ENCODE assay signal across 8 cellular contexts in the genomic region with DNA sequence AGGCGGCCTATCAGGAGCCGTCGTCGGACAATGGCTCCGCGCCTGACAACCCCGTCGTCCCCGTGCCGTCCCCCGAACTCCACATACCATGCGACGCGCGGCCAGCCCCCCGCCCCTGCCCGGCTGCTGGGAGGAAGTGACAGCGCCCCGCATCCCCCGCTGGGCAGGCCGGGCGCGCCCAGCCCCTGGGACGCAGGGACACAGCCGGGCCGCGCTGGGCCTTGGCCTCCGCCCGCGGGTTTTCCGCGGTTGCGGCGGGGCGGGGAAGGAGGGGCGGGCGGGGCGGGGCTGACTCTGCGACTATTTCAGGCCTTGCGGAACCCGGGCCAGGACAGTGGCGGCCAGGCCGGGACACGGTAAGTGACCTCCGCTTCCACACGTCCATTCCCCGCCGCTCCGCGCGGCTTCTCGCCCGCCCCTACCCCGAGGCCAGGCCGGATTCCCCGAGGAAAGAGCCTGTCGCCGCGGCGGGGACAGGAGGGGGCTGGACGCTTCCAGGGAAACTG. TPM values are rescaled to one million over a fixed set of nuclear protein-coding genes. Genes with fewer than 3 reads are reported as not detected.
DNase-seq lines count a peak whose midpoint lies in the region; ATAC-seq and TF ChIP-seq lines count a peak whose summit lies in the region.

A gene with protein sequence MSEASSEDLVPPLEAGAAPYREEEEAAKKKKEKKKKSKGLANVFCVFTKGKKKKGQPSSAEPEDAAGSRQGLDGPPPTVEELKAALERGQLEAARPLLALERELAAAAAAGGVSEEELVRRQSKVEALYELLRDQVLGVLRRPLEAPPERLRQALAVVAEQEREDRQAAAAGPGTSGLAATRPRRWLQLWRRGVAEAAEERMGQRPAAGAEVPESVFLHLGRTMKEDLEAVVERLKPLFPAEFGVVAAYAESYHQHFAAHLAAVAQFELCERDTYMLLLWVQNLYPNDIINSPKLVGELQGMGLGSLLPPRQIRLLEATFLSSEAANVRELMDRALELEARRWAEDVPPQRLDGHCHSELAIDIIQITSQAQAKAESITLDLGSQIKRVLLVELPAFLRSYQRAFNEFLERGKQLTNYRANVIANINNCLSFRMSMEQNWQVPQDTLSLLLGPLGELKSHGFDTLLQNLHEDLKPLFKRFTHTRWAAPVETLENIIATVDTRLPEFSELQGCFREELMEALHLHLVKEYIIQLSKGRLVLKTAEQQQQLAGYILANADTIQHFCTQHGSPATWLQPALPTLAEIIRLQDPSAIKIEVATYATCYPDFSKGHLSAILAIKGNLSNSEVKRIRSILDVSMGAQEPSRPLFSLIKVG (plus strand): TSS at position 334 of the 506 bp plus-strand sequence. CDS start 2,997 bp downstream, outside the sequence.

- H2AFZ ChIP-seq in smooth muscle cell (ENCODE audit: low read depth), result peak within 1 kb of the TSS; percentile 84

- peak within 1 kb of the TSS; percentile 16 for H3K9ac ChIP-seq in iPS-18a (ENCODE audit: low read length)
- H3K9ac ChIP-seq in smooth muscle cell (ENCODE audit: low read depth), result peak within 1 kb of the TSS; percentile 70

- H3K36me3 ChIP-seq in adrenal gland (replicated peaks in 1 of 2) (no peaks in the 10 kb centered on the region), iPS-18a (ENCODE audit: control insufficient read depth, low read depth, low read length) (no peaks in the 10 kb centered on the region), smooth muscle cell (ENCODE audit: low read depth) (no peaks in the 10 kb centered on the region)

- intact Hi-C loops in adrenal gland (cut with DNase I), result no loop called here

- H4K20me1 ChIP-seq in smooth muscle cell (ENCODE audit: low read depth), result peaks cover 38% of the 10 kb centered on the region

- peak within 1 kb of the TSS; percentile 77 to 98 (median 87) for H3K27ac ChIP-seq in adrenal gland
- H3K27ac ChIP-seq in iPS-18a (ENCODE audit: low read length), result no peak within 1 kb of the TSS
- H3K27ac ChIP-seq in smooth muscle cell (ENCODE audit: low read depth), result peak within 1 kb of the TSS; percentile 66

- no peaks in the 10 kb centered on the region for H3K27me3 ChIP-seq in adrenal gland
- H3K27me3 ChIP-seq in iPS-18a (ENCODE audit: control insufficient read depth, insufficient read depth, low read length), result peaks cover 45% of the 10 kb centered on the region
- no peaks in the 10 kb centered on the region for H3K27me3 ChIP-seq in smooth muscle cell (ENCODE audit: low read depth)

- peak within 1 kb of the TSS; percentile 94 for H3K4me2 ChIP-seq in smooth muscle cell

- ATAC-seq in HG03139 (IDR thresholded peaks at IDR 0.05; ENCODE audit: unreplicated experiment) (no peak), GM21786 (IDR thresholded peaks at IDR 0.05; ENCODE audit: unreplicated experiment) (no peak)

- TF ChIP-seq CTCF in adrenal gland (IDR thresholded peaks at IDR 0.05) (no peak), smooth muscle cell (IDR thresholded peaks at IDR 0.05; ENCODE audit: borderline replicate concordance, insufficient read depth, poor library complexity, severe bottlenecking) (no peak)

- peak; percentile 67 to 76 for TF ChIP-seq POLR2A in adrenal gland (IDR thresholded peaks at IDR 0.05)

- peak within 1 kb of the TSS in 3 of 4 donors; percentile 52 to 89 (median 63) for H3K4me3 ChIP-seq in adrenal gland
- H3K4me3 ChIP-seq in iPS-18a (ENCODE audit: low read length), result peak within 1 kb of the TSS; percentile 49
- peak within 1 kb of the TSS; percentile 66 for H3K4me3 ChIP-seq in smooth muscle cell

- 0 to 3% (median 2%) methylated on average over 3 to 61 of the region's 61 CpGs; no CpG with 5 or more reads in 1 of the 4 donors for WGBS in adrenal gland, 4 donors
- 1% methylated on average over 30 of the region's 61 CpGs for WGBS in smooth muscle cell (ENCODE audit: low lambda C conversion rate)

- H3K4me1 ChIP-seq in adrenal gland (replicated peaks in 1 of 2) (peaks cover 16 to 64% of the 10 kb centered on the region in 2 donors), iPS-18a (ENCODE audit: control insufficient read depth, low read depth, low read length) (peaks cover 12% of the 10 kb centered on the region), smooth muscle cell (ENCODE audit: low read depth) (peaks cover 31% of the 10 kb centered on the region)

- peak; percentile 7 for DNase-seq in stimulated activated CD4-positive, alpha-beta T cell treated with anti-CD3 and anti-CD28 coated beads, Interleukin-4, amount 100 ng/mL, for 1 hour
- DNase-seq in stimulated activated CD4-positive, alpha-beta T cell treated with anti-CD3 and anti-CD28 coated beads, Interleukin-2, amount 100 ng/mL, for 24 hours, result no peak
- peak; percentile 54 to 77 (median 64) for DNase-seq in adrenal gland
- no peak for DNase-seq in smooth muscle cell (lab: John Stamatoyannopoulos, UW; ENCODE audit: unreplicated experiment)
- DNase-seq in activated gamma-delta T cell (lab: John Stamatoyannopoulos, UW), result no peak

- H3K9me3 ChIP-seq in adrenal gland (replicated peaks in 1 of 3) (no peaks in the 10 kb centered on the region), iPS-18a (ENCODE audit: control insufficient read depth, low read depth, low read length) (no peaks in the 10 kb centered on the region), smooth muscle cell (replicated peaks; ENCODE audit: low read depth) (no peaks in the 10 kb centered on the region)

- H3K79me2 ChIP-seq in smooth muscle cell (ENCODE audit: low read depth), result peaks cover 6% of the 10 kb centered on the region

- H3F3A ChIP-seq in smooth muscle cell (ENCODE audit: low read depth), result no peaks in the 10 kb centered on the region

RNA-seq across cellular contexts. Expression of the gene that starts here (rescaled TPM):
- total RNA-seq in adrenal gland, result 100 to 1,000 TPM in 4 of 8 donors, 10 to 100 TPM in 4; 41.2 to 290 (median 115) TPM
- polyA plus RNA-seq in adrenal gland, result 100 to 1,000 TPM in 2 of 3 donors, 10 to 100 TPM in 1; 28.3 to 615 (median 532) TPM
- 35.7 and 46.5 TPM in 2 replicates for total RNA-seq in smooth muscle cell
- polyA plus RNA-seq in smooth muscle cell, result 57.7 and 76.5 TPM in 2 replicates

Comparison
In these comparisons a context has a peak if more than half of its experiments do, and no peak if none do; other contexts are left out.
1. DNase-seq: peak in stimulated activated CD4-positive, alpha-beta T cell treated with anti-CD3 and anti-CD28 coated beads, Interleukin-4, amount 100 ng/mL, for 1 hour (single experiment) and adrenal gland (7 of 7); none in stimulated activated CD4-positive, alpha-beta T cell treated with anti-CD3 and anti-CD28 coated beads, Interleukin-2, amount 100 ng/mL, for 24 hours (0 of 2), smooth muscle cell (single experiment) and activated gamma-delta T cell (single experiment).
2. Peak in every context shown above with its lines, with median percentiles within 50 percentile points of each other: H3K4me3 ChIP-seq.